ENCODE assay signal across 19 cellular contexts in genomic region chr12:8630131-8630530, GRCh38. TPM values are rescaled to one million over a fixed set of nuclear protein-coding genes. Genes with fewer than 3 reads are reported as not detected.
DNase-seq lines count a peak whose midpoint lies in the region; ATAC-seq and TF ChIP-seq lines count a peak whose summit lies in the region.
"Had no signal": no experiment of that assay in that cellular context is flagged by ENCODE, and none has a peak within 500 bp of the region (broad histone marks: within the 10 kb centered on the region; RNA-seq: fewer than 3 reads in every experiment).

No MANE protein-coding gene starts in this region.

- H3K9me3 ChIP-seq in H9 (ENCODE audit: control insufficient read depth, low read depth, low read length), result no peaks in the 10 kb centered on the region
- H3K9me3 ChIP-seq: SK-N-SH had no signal

- CTCF ChIA-PET in MCF 10A (lab: Yijun Ruan, JAX), result interaction anchor here (0.6 kb wide), 1 partner anchor 89 kb away, joined by 6 read pairs; the partner anchor contains the start of gene CLEC4E

- no peak overlapping the region for H3K18ac ChIP-seq in H9 (ENCODE audit: insufficient read length, low read depth, low read length)

- H4K91ac ChIP-seq in H9 (ENCODE audit: insufficient read length, low read depth, low read length), result no peak overlapping the region

- no peaks in the 10 kb centered on the region for H3K79me1 ChIP-seq in H9 (ENCODE audit: insufficient read depth, low read depth, low read length, poor library complexity, severe bottlenecking)

- BruUV-seq in MCF 10A (replicated peaks; lab: Mats Ljungman, UMichigan), result no TSS peak

- H2BK12ac ChIP-seq in H9 (ENCODE audit: insufficient read length, low read depth, low read length), result no peak overlapping the region

- no peak overlapping the region for H2AK5ac ChIP-seq in H9 (ENCODE audit: insufficient read length, low read length)

- H3K79me2 ChIP-seq in H9 (ENCODE audit: insufficient read depth, low read length), result no peaks in the 10 kb centered on the region

- H4K8ac ChIP-seq in H9 (replicated peaks; ENCODE audit: insufficient read length, low read depth, low read length), result no peak overlapping the region

- H3K23me2 ChIP-seq in H9 (ENCODE audit: insufficient read length, low read depth, low read length, poor library complexity, severe bottlenecking), result no peaks in the 10 kb centered on the region

- H3K27ac Mint-ChIP-seq in chondrocyte (ENCODE audit: unreplicated experiment) (peak overlapping the region; percentile 95), H9 (no peak overlapping the region; a peak in 1 of 7 replicates), MCF 10A (ENCODE audit: low read depth, unreplicated experiment) (no peak overlapping the region)
- H3K27ac Mint-ChIP-seq in stimulated activated naive B cell treated with anti-CD40 and anti-IgM and Interleukin-4, amounts not matched to agents 10 μg/mL and 1 μg/mL and 100 μg/mL, for 72 hours, result peak overlapping the region; percentile 52
- H3K27ac Mint-ChIP-seq: CD4-positive, CD25-positive, alpha-beta regulatory T cell had no signal

- no peak for TF ChIP-seq CTCF in chondrocyte (IDR thresholded peaks at IDR 0.05)
- no peak for TF ChIP-seq CTCF in H9 (conservative IDR thresholded peaks at IDR 0.05)
- TF ChIP-seq CTCF in MCF 10A (IDR thresholded peaks at IDR 0.05; ENCODE audit: unreplicated experiment), result no peak

- H3K14ac ChIP-seq in H9 (ENCODE audit: insufficient read depth, low read length), result no peak overlapping the region

- no peak overlapping the region for H3K4me2 ChIP-seq in H9 (ENCODE audit: insufficient read depth, insufficient read length, low read length)
- H3K4me2 ChIP-seq: SK-N-SH had no signal

- H3K56ac ChIP-seq in H9 (ENCODE audit: insufficient read length, low read depth, low read length), result no peak overlapping the region

- no peaks in the 10 kb centered on the region for H3K27me3 ChIP-seq in H9 (ENCODE audit: insufficient read depth, low read length)

- DNase-seq in chondrocyte (ENCODE audit: low spot score), result no peak
- no peak for DNase-seq in stimulated activated naive B cell treated with anti-CD40 and anti-IgM and Interleukin-4, amounts not matched to agents 10 μg/mL and 1 μg/mL and 100 μg/mL, for 72 hours
- no peak for DNase-seq in H9
- DNase-seq in MCF 10A (ENCODE audit: unreplicated experiment), result no peak
- no peak for DNase-seq in activated T-cell treated with anti-CD3 and anti-CD28 coated beads, Interleukin-2, amount 50 U/mL, for 1 hour
- DNase-seq: CD4-positive, CD25-positive, alpha-beta regulatory T cell; DMS53; NCI-H1048; NCI-H345; NCI-H69; SK-N-SH had no signal

- no peak overlapping the region for H4K5ac ChIP-seq in H9 (ENCODE audit: insufficient read length, low read depth, low read length)

- H3K4ac ChIP-seq in H9 (ENCODE audit: low read depth, low read length), result no peak overlapping the region

- H3K4me1 Mint-ChIP-seq in chondrocyte (ENCODE audit: low read depth) (peaks cover 46% of the 10 kb centered on the region), H9 (peaks cover 9 to 16% of the 10 kb centered on the region in 2 experiments), MCF 10A (ENCODE audit: insufficient read depth, unreplicated experiment) (peaks cover 11% of the 10 kb centered on the region)
- H3K4me1 Mint-ChIP-seq in stimulated activated naive B cell treated with anti-CD40 and anti-IgM and Interleukin-4, amounts not matched to agents 10 μg/mL and 1 μg/mL and 100 μg/mL, for 72 hours, result peaks cover 14 to 35% of the 10 kb centered on the region in 2 donors

- no peak overlapping the region for H2BK20ac ChIP-seq in H9 (ENCODE audit: low read depth, low read length, poor library complexity, severe bottlenecking)

- H2BK5ac ChIP-seq in H9 (ENCODE audit: insufficient read length, low read length), result no peak overlapping the region

- H3K9me3 Mint-ChIP-seq in chondrocyte (ENCODE audit: low read depth) (peaks cover 9% of the 10 kb centered on the region), H9 (peaks cover 6 to 13% of the 10 kb centered on the region in 2 experiments; a peak in 4 of 5 replicates), MCF 10A (ENCODE audit: unreplicated experiment) (no peaks in the 10 kb centered on the region)
- H3K9me3 Mint-ChIP-seq in stimulated activated naive B cell treated with anti-CD40 and anti-IgM and Interleukin-4, amounts not matched to agents 10 μg/mL and 1 μg/mL and 100 μg/mL, for 72 hours, result peaks cover 0 to 5% of the 10 kb centered on the region in 2 donors

- no peak overlapping the region for H3K27ac ChIP-seq in H9 (ENCODE audit: insufficient read length, low read depth, low read length)

- no peaks in the 10 kb centered on the region for H4K20me1 ChIP-seq in H9 (ENCODE audit: control insufficient read depth, insufficient read depth, insufficient read length)

- WGBS in H9 (ENCODE audit: extremely low coverage, insufficient read length, low lambda C conversion rate), result no CpG with 5 or more reads among the region's 4 CpGs

- H3T11ph ChIP-seq in H9 (ENCODE audit: low read length), result no peak overlapping the region

- ATAC-seq in GM18870 (IDR thresholded peaks at IDR 0.05; ENCODE audit: unreplicated experiment) (peak; percentile 5), HG03378 (IDR thresholded peaks at IDR 0.05; ENCODE audit: unreplicated experiment) (peak; percentile 5), GM18861 (IDR thresholded peaks at IDR 0.05; ENCODE audit: unreplicated experiment) (no peak)
- ATAC-seq in stimulated activated naive B cell treated with anti-CD40 and anti-IgM and Interleukin-4, amounts not matched to agents 10 μg/mL and 1 μg/mL and 100 μg/mL, for 72 hours (replicated peaks), result no peak
- ATAC-seq: Panc1, Right ventricle myocardium inferior had no signal

- no peak overlapping the region for H3K23ac ChIP-seq in H9 (ENCODE audit: insufficient read length, low read depth, low read length)

- no peak overlapping the region for H2BK15ac ChIP-seq in H9 (ENCODE audit: low read depth, low read length)

- peaks cover under 1% of the 10 kb centered on the region; the same call in 1 of the 2 replicates for H3K4me1 ChIP-seq in H9 (ENCODE audit: insufficient read depth, low read length)

- no peak overlapping the region for H3K9ac ChIP-seq in H9 (ENCODE audit: extremely low read depth, insufficient read length, low read length)
- H3K9ac ChIP-seq: SK-N-SH had no signal

- H3K27me3 Mint-ChIP-seq in chondrocyte (ENCODE audit: low read depth) (no peaks in the 10 kb centered on the region), H9 (ENCODE audit: low read depth) (peaks cover 3% of the 10 kb centered on the region; the same call in 1 of the 2 replicates), MCF 10A (ENCODE audit: insufficient read depth, unreplicated experiment) (no peaks in the 10 kb centered on the region)
- no peaks in the 10 kb centered on the region for H3K27me3 Mint-ChIP-seq in stimulated activated naive B cell treated with anti-CD40 and anti-IgM and Interleukin-4, amounts not matched to agents 10 μg/mL and 1 μg/mL and 100 μg/mL, for 72 hours

- H2BK120ac ChIP-seq in H9 (ENCODE audit: low read depth, low read length, poor library complexity, severe bottlenecking), result no peak overlapping the region

- no peak overlapping the region for H3K4me3 Mint-ChIP-seq in chondrocyte (ENCODE audit: unreplicated experiment)
- H3K4me3 Mint-ChIP-seq in stimulated activated naive B cell treated with anti-CD40 and anti-IgM and Interleukin-4, amounts not matched to agents 10 μg/mL and 1 μg/mL and 100 μg/mL, for 72 hours, result peak overlapping the region in 1 of 2 donors; percentile 25
- no peak overlapping the region for H3K4me3 Mint-ChIP-seq in H9
- H3K4me3 Mint-ChIP-seq in MCF 10A (ENCODE audit: unreplicated experiment), result no peak overlapping the region
- H3K4me3 Mint-ChIP-seq: CD4-positive, CD25-positive, alpha-beta regulatory T cell had no signal

- peaks cover 4% of the 10 kb centered on the region for H3K36me3 Mint-ChIP-seq in chondrocyte (ENCODE audit: low read depth)
- H3K36me3 Mint-ChIP-seq in stimulated activated naive B cell treated with anti-CD40 and anti-IgM and Interleukin-4, amounts not matched to agents 10 μg/mL and 1 μg/mL and 100 μg/mL, for 72 hours, result peaks cover 4 to 12% of the 10 kb centered on the region in 2 donors
- H3K36me3 Mint-ChIP-seq in H9 (ENCODE audit: insufficient read depth in 1 of 3, low read depth in 3 of 3), result peaks cover 2 to 13% (median 5%) of the 10 kb centered on the region in 3 experiments; a peak in 3 of 7 replicates
- H3K36me3 Mint-ChIP-seq in MCF 10A (ENCODE audit: insufficient read depth, unreplicated experiment), result no peaks in the 10 kb centered on the region

- H2AFZ ChIP-seq in H9 (ENCODE audit: low read length), result no peak overlapping the region

- POLR2A ChIA-PET in MCF 10A (lab: Yijun Ruan, JAX), result interaction anchor here (1.3 kb wide), 1 partner anchor 320 kb away, joined by 3 read pairs; the partner anchor contains the start of gene M6PR

- intact Hi-C loops in MCF 10A (cut with micrococcal nuclease), result no loop called here

RNA-seq across cellular contexts. Expression of gene AICDA, which starts 17.5 kb away (rescaled TPM):
- total RNA-seq in chondrocyte (not detected in 3 replicates), H9 (2021) (0.22 TPM in 1 of 2 replicates, not detected in the other), MCF 10A (2022) (not detected in 2 replicates)
- total RNA-seq: A673; CD4-positive, CD25-positive, alpha-beta regulatory T cell; G401; H4 had no signal

RNA-seq across cellular contexts. Expression of gene MFAP5, which starts 32.5 kb away (rescaled TPM):
- total RNA-seq in chondrocyte (16.2 to 40.2 TPM (median 38.0 TPM) in 3 replicates), H9 (2021) (0.09 and 0.26 TPM in 2 replicates), MCF 10A (2022) (0.64 and 1.6 TPM in 2 replicates)
- total RNA-seq: CD4-positive, CD25-positive, alpha-beta regulatory T cell; G401; H4 had no signal

Comparison
In these comparisons a context has a peak if more than half of its experiments do, and no peak if none do; other contexts are left out.
1. ATAC-seq: peak in GM18870 (single experiment) and HG03378 (single experiment); none in stimulated activated naive B cell treated with anti-CD40 and anti-IgM and Interleukin-4, amounts not matched to agents 10 μg/mL and 1 μg/mL and 100 μg/mL, for 72 hours (0 of 2) and GM18861 (single experiment).
2. H3K27ac Mint-ChIP-seq: peak in chondrocyte (single experiment) and stimulated activated naive B cell treated with anti-CD40 and anti-IgM and Interleukin-4, amounts not matched to agents 10 μg/mL and 1 μg/mL and 100 μg/mL, for 72 hours (single experiment); none in H9 (0 of 3) and MCF 10A (single experiment).